ENCODE assay signal across 10 cellular contexts in genomic region chr11:76578655-76579046, GRCh38.
DNase-seq lines count a peak whose midpoint lies in the region; ATAC-seq and TF ChIP-seq lines count a peak whose summit lies in the region.
"Had no signal": no experiment of that assay in that cellular context is flagged by ENCODE, and none has a peak within 500 bp of the region (broad histone marks: within the 10 kb centered on the region; RNA-seq: fewer than 3 reads in every experiment).

No MANE protein-coding gene starts in this region.

- peaks cover 7 to 11% of the 10 kb centered on the region in 2 experiments; a peak in 3 of 5 replicates for H3K9me3 Mint-ChIP-seq in H9

- DNase-seq in H9 (peak; percentile 53), islet precursor cell (peak; percentile 94), putamen (ENCODE audit: low spot score) (peak; percentile 20), HuH-7.5 (ENCODE audit: low spot score) (no peak), MM.1S (no peak), cortex of kidney (lab: John Stamatoyannopoulos, UW) (no peak)

- H3K27ac ChIP-seq in H9 (ENCODE audit: insufficient read length, low read depth, low read length) (no peak overlapping the region), cingulate gyrus (ENCODE audit: low read depth, low read length) (peak overlapping the region; percentile 60), MM.1S (ENCODE audit: low read length) (no peak overlapping the region)
- H3K27ac ChIP-seq: BLaER1, VCaP had no signal

- H3K14ac ChIP-seq in H9 (ENCODE audit: insufficient read depth, low read length): no peak overlapping the region

- no peak overlapping the region for H2BK5ac ChIP-seq in H9 (ENCODE audit: insufficient read length, low read length)

- no peak for ATAC-seq in HG02798 (IDR thresholded peaks at IDR 0.05; ENCODE audit: poor library complexity, unreplicated experiment)

- peak overlapping the region in 1 of 3 experiments; percentile 24; a peak in 1 of 7 replicates for H3K27ac Mint-ChIP-seq in H9

- H4K8ac ChIP-seq in H9 (replicated peaks; ENCODE audit: insufficient read length, low read depth, low read length): no peak overlapping the region

- no peak overlapping the region for H3K4ac ChIP-seq in H9 (ENCODE audit: low read depth, low read length)

- H3K18ac ChIP-seq in H9 (ENCODE audit: insufficient read length, low read depth, low read length): no peak overlapping the region

- H3K9ac ChIP-seq in H9 (ENCODE audit: extremely low read depth, insufficient read length, low read length): no peak overlapping the region
- H3K9ac ChIP-seq in MM.1S (ENCODE audit: low read length): no peak overlapping the region
- H3K9ac ChIP-seq: BLaER1 had no signal

- H2AFZ ChIP-seq in H9 (ENCODE audit: low read length): no peak overlapping the region
- H2AFZ ChIP-seq in MM.1S (ENCODE audit: low read length): no peak overlapping the region

- H3K4me1 ChIP-seq in H9 (ENCODE audit: insufficient read depth, low read length) (0 out of 2 replicates have a peak, but pooled peaks cover 3% of the 10 kb centered on the region), MM.1S (ENCODE audit: low read length) (no peaks in the 10 kb centered on the region)

- no peak for TF ChIP-seq CTCF in H9 (conservative IDR thresholded peaks at IDR 0.05)
- TF ChIP-seq CTCF in MM.1S (IDR thresholded peaks at IDR 0.05; ENCODE audit: low read length): no peak

- peaks cover 0 to 5% (median 5%) of the 10 kb centered on the region in 3 experiments; a peak in 2 of 7 replicates for H3K36me3 Mint-ChIP-seq in H9 (ENCODE audit: insufficient read depth in 1 of 3, low read depth in 3 of 3)

- H3K9me2 ChIP-seq in MM.1S (replicated peaks; ENCODE audit: insufficient read depth, low read length): no peaks in the 10 kb centered on the region

- no peaks in the 10 kb centered on the region for H3K27me3 ChIP-seq in H9 (ENCODE audit: insufficient read depth, low read length)
- no peaks in the 10 kb centered on the region for H3K27me3 ChIP-seq in MM.1S (replicated peaks; ENCODE audit: insufficient read depth, low read length)
- H3K27me3 ChIP-seq: BLaER1 had no signal

- H3K23ac ChIP-seq in H9 (ENCODE audit: insufficient read length, low read depth, low read length): no peak overlapping the region

- H3K36me3 ChIP-seq in MM.1S (replicated peaks; ENCODE audit: insufficient read depth, low read length): no peaks in the 10 kb centered on the region
- H3K36me3 ChIP-seq: BLaER1 had no signal

- no peak overlapping the region for H2BK15ac ChIP-seq in H9 (ENCODE audit: low read depth, low read length)

- H3T11ph ChIP-seq in H9 (ENCODE audit: low read length): no peak overlapping the region

- no peaks in the 10 kb centered on the region for H3K27me3 Mint-ChIP-seq in H9 (ENCODE audit: low read depth)

- H2BK20ac ChIP-seq in H9 (ENCODE audit: low read depth, low read length, poor library complexity, severe bottlenecking): no peak overlapping the region

- H4K20me1 ChIP-seq in H9 (ENCODE audit: control insufficient read depth, insufficient read depth, insufficient read length) (no peaks in the 10 kb centered on the region), MM.1S (ENCODE audit: insufficient read depth, low read length) (no peaks in the 10 kb centered on the region)
- H4K20me1 ChIP-seq: BLaER1 had no signal

- H3F3A ChIP-seq in MM.1S (ENCODE audit: insufficient read depth, low read length): no peaks in the 10 kb centered on the region

- no peaks in the 10 kb centered on the region for H3K23me2 ChIP-seq in H9 (ENCODE audit: insufficient read length, low read depth, low read length, poor library complexity, severe bottlenecking)

- H2BK12ac ChIP-seq in H9 (ENCODE audit: insufficient read length, low read depth, low read length): no peak overlapping the region

- H3K4me2 ChIP-seq in H9 (ENCODE audit: insufficient read depth, insufficient read length, low read length) (no peak overlapping the region), MM.1S (ENCODE audit: low read depth, low read length) (no peak overlapping the region)
- H3K4me2 ChIP-seq: BLaER1 had no signal

- WGBS in H9 (ENCODE audit: extremely low coverage, insufficient read length, low lambda C conversion rate): no CpG with 5 or more reads among the region's 10 CpGs

- no peak overlapping the region for H2BK120ac ChIP-seq in H9 (ENCODE audit: low read depth, low read length, poor library complexity, severe bottlenecking)

- H3K4me3 Mint-ChIP-seq in H9: no peak overlapping the region

- no peaks in the 10 kb centered on the region for H3K9me3 ChIP-seq in H9 (ENCODE audit: control insufficient read depth, low read depth, low read length)
- H3K9me3 ChIP-seq in MM.1S (replicated peaks; ENCODE audit: insufficient read depth, low read length): no peaks in the 10 kb centered on the region
- H3K9me3 ChIP-seq: BLaER1 had no signal

- no peak overlapping the region for H4K5ac ChIP-seq in H9 (ENCODE audit: insufficient read length, low read depth, low read length)

- H3K79me2 ChIP-seq in H9 (ENCODE audit: insufficient read depth, low read length) (no peaks in the 10 kb centered on the region), MM.1S (ENCODE audit: low read length) (no peaks in the 10 kb centered on the region)

- no peak overlapping the region for H3K4me3 ChIP-seq in MM.1S (ENCODE audit: low read length)
- H3K4me3 ChIP-seq: BLaER1 had no signal

- H2AK5ac ChIP-seq in H9 (ENCODE audit: insufficient read length, low read length): no peak overlapping the region

- H4K91ac ChIP-seq in H9 (ENCODE audit: insufficient read length, low read depth, low read length): no peak overlapping the region

- H3K4me1 Mint-ChIP-seq in H9: peaks cover 18 to 25% of the 10 kb centered on the region in 2 experiments

- H3K56ac ChIP-seq in H9 (ENCODE audit: insufficient read length, low read depth, low read length): no peak overlapping the region

- H3K79me1 ChIP-seq in H9 (ENCODE audit: insufficient read depth, low read depth, low read length, poor library complexity, severe bottlenecking): no peaks in the 10 kb centered on the region

Comparison
In these comparisons a context has a peak if more than half of its experiments do, and no peak if none do; other contexts are left out.
1. DNase-seq: peak in H9 (single experiment), islet precursor cell (single experiment) and putamen (single experiment); none in HuH-7.5 (single experiment), MM.1S (single experiment) and cortex of kidney (single experiment).